Comparison of ENCODE assay signal across 1 cellular context in the genomic region with DNA sequence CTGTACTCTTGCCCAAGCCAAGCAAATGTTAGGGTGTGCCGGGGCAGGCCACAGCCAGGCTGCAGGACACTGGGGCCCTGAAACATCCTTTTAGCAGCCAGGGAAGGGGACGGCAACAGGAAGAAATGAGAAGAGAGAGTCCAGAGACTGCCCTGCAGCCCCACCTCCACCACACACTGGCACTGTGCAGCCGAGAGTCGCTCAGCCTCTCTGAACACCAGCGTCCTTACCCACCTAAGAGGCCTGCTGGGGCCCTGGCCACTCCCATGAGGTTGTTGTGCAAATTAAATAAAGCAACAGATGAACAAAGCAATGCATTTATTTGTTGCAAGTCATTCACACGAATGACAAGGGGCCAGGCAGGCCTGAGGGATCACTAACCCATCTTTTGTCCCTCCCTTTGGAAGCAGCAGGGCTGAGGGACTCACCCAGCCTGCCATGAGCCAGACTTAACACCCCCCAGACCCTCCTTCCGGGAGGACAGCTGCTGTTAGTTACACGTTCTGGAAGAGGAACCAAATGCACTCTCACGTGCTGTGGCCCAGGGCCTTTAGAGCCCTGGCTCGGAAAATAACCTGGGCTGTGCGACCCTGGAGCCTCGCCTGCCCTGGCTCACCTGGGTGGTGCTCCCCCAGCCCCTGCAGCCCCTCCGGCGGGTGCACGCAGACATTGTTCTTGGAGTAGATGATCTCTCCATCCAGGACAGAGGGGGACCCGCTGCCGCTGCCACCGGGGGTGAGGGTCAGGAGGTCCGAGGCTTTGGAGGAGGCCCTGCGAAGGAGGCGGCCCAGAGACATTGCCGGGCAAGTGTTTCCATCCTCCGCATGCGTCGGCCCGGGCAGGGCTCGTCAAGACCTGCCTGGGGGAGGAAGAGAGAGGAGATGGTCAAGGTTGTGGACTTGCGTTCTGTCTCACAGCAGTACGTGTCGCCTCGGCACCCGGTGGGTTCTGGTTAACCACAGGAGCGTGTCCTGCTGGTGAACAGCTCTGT.
TF ChIP-seq lines count a peak whose summit lies in the region.

No MANE protein-coding gene starts in this region.

TF ChIP-seq in GM23338, 12 proteins besides CTCF, POLR2A, EP300 and RAD21 (continued from another document):
- TF ChIP-seq, protein P1, sequence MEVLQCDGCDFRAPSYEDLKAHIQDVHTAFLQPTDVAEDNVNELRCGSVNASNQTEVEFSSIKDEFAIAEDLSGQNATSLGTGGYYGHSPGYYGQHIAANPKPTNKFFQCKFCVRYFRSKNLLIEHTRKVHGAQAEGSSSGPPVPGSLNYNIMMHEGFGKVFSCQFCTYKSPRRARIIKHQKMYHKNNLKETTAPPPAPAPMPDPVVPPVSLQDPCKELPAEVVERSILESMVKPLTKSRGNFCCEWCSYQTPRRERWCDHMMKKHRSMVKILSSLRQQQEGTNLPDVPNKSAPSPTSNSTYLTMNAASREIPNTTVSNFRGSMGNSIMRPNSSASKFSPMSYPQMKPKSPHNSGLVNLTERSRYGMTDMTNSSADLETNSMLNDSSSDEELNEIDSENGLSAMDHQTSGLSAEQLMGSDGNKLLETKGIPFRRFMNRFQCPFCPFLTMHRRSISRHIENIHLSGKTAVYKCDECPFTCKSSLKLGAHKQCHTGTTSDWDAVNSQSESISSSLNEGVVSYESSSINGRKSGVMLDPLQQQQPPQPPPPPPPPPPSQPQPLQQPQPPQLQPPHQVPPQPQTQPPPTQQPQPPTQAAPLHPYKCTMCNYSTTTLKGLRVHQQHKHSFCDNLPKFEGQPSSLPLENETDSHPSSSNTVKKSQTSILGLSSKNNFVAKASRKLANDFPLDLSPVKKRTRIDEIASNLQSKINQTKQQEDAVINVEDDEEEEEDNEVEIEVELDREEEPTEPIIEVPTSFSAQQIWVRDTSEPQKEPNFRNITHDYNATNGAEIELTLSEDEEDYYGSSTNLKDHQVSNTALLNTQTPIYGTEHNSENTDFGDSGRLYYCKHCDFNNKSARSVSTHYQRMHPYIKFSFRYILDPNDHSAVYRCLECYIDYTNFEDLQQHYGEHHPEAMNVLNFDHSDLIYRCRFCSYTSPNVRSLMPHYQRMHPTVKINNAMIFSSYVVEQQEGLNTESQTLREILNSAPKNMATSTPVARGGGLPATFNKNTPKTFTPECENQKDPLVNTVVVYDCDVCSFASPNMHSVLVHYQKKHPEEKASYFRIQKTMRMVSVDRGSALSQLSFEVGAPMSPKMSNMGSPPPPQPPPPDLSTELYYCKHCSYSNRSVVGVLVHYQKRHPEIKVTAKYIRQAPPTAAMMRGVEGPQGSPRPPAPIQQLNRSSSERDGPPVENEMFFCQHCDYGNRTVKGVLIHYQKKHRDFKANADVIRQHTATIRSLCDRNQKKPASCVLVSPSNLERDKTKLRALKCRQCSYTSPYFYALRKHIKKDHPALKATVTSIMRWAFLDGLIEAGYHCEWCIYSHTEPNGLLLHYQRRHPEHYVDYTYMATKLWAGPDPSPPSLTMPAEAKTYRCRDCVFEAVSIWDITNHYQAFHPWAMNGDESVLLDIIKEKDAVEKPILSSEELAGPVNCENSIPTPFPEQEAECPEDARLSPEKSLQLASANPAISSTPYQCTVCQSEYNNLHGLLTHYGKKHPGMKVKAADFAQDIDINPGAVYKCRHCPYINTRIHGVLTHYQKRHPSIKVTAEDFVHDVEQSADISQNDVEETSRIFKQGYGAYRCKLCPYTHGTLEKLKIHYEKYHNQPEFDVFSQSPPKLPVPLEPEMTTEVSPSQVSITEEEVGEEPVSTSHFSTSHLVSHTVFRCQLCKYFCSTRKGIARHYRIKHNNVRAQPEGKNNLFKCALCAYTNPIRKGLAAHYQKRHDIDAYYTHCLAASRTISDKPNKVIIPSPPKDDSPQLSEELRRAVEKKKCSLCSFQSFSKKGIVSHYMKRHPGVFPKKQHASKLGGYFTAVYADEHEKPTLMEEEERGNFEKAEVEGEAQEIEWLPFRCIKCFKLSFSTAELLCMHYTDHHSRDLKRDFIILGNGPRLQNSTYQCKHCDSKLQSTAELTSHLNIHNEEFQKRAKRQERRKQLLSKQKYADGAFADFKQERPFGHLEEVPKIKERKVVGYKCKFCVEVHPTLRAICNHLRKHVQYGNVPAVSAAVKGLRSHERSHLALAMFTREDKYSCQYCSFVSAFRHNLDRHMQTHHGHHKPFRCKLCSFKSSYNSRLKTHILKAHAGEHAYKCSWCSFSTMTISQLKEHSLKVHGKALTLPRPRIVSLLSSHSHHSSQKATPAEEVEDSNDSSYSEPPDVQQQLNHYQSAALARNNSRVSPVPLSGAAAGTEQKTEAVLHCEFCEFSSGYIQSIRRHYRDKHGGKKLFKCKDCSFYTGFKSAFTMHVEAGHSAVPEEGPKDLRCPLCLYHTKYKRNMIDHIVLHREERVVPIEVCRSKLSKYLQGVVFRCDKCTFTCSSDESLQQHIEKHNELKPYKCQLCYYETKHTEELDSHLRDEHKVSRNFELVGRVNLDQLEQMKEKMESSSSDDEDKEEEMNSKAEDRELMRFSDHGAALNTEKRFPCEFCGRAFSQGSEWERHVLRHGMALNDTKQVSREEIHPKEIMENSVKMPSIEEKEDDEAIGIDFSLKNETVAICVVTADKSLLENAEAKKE (CRISPR knock-in tag; IDR thresholded peaks at IDR 0.05) = no peak
- TF ChIP-seq NANOG (IDR thresholded peaks at IDR 0.05; ENCODE audit: borderline replicate concordance) (no peak), EZH2 (IDR thresholded peaks at IDR 0.05; ENCODE audit: low read depth, unreplicated experiment) (no peak), POLR2AphosphoS5 (IDR thresholded peaks at IDR 0.05; ENCODE audit: low read depth) (no peak), ZNF331 (CRISPR knock-in tag; IDR thresholded peaks at IDR 0.05; ENCODE audit: low read depth) (no peak), JUNB (IDR thresholded peaks at IDR 0.05; ENCODE audit: unreplicated experiment) (no peak), STAT1 (IDR thresholded peaks at IDR 0.05; ENCODE audit: unreplicated experiment) (no peak), CREB1 (CRISPR knock-in tag; IDR thresholded peaks at IDR 0.05; ENCODE audit: low read depth) (no peak)
- TF ChIP-seq, protein P2, sequence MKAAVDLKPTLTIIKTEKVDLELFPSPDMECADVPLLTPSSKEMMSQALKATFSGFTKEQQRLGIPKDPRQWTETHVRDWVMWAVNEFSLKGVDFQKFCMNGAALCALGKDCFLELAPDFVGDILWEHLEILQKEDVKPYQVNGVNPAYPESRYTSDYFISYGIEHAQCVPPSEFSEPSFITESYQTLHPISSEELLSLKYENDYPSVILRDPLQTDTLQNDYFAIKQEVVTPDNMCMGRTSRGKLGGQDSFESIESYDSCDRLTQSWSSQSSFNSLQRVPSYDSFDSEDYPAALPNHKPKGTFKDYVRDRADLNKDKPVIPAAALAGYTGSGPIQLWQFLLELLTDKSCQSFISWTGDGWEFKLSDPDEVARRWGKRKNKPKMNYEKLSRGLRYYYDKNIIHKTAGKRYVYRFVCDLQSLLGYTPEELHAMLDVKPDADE (IDR thresholded peaks at IDR 0.05) = no peak
TF ChIP-seq in GM23338: peak in this region for 0.
